Comparison of ENCODE assay signal across 17 cellular contexts in the genomic region with DNA sequence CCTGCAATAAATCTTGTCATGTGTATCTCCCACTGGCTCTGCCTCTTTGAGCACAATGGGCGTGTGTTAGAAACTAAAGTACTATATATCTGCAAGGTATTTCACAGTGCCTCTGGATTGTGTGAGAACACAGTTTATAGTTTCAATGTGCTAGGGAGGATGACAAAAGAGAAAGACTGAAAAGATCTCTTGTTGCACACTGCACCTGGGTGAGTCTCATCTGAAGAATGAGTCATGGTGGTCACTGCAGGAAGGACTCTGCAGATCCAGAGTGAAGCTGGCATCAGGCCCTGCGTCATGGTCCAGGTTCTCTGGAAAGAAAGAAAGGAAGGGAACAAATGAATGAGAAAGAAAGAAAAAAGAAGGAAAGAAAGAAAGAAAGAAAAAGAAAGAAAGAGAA. TPM values are rescaled to one million over a fixed set of nuclear protein-coding genes. Genes with fewer than 3 reads are reported as not detected.
DNase-seq lines count a peak whose midpoint lies in the region; TF ChIP-seq lines count a peak whose summit lies in the region.
"Had no signal": no experiment of that assay in that cellular context is flagged by ENCODE, and none has a peak within 500 bp of the region (broad histone marks: within the 10 kb centered on the region; RNA-seq: fewer than 3 reads in every experiment).

No MANE protein-coding gene starts in this region.

- POLR2A ChIA-PET in HEK293 (lab: Yijun Ruan, JAX): no interaction called here

- H3K4me1 ChIP-seq in HEK293 (ENCODE audit: control insufficient read depth, insufficient read depth, low read length) (no peaks in the 10 kb centered on the region), thyroid gland (no peaks in the 10 kb centered on the region)
- H3K4me1 ChIP-seq: BE2C, spleen had no signal

- 87 to 89% methylated on average over 2 of the region's 2 CpGs for WGBS in thyroid gland, 2 donors

- TF ChIP-seq POLR2A in thyroid gland (IDR thresholded peaks at IDR 0.05): no peak

- CTCF ChIA-PET in HEK293 (lab: Yijun Ruan, JAX): interaction anchor here (0.7 kb wide), 2 partner anchors 25 to 178 kb away, joined by 3 to 4 read pairs; no protein-coding TSS in a partner anchor

- H3K36me3 ChIP-seq in HEK293 (ENCODE audit: control insufficient read depth in 2 of 2, insufficient read depth in 1 of 2, low read length in 2 of 2) (no peaks in the 10 kb centered on the region), thyroid gland (no peaks in the 10 kb centered on the region)
- H3K36me3 ChIP-seq: BE2C, spleen had no signal

- TF ChIP-seq CTCF in HEK293 (tag by site-specific recombination; IDR thresholded peaks at IDR 0.05) (no peak), thyroid gland (IDR thresholded peaks at IDR 0.05) (no peak)

- intact Hi-C loops in thyroid gland (cut with DNase I): no loop called here

- no peak overlapping the region for H3K4me3 ChIP-seq in HEK293 (ENCODE audit: low read depth, low read length)
- no peak overlapping the region for H3K4me3 ChIP-seq in thyroid gland (replicated peaks in 1 of 3)
- H3K4me3 ChIP-seq: spleen had no signal

- H3K27me3 ChIP-seq in thyroid gland: no peaks in the 10 kb centered on the region
- H3K27me3 ChIP-seq: BE2C had no signal

- no peak overlapping the region for H3K27ac ChIP-seq in HEK293 (ENCODE audit: extremely low read depth, low read depth, low read length)
- no peak overlapping the region for H3K27ac ChIP-seq in thyroid gland
- H3K27ac ChIP-seq: 22Rv1, spleen had no signal

- H3K9me3 ChIP-seq in HEK293 (ENCODE audit: control insufficient read depth, insufficient read depth, low read depth, low read length) (no peaks in the 10 kb centered on the region), thyroid gland (no peaks in the 10 kb centered on the region)
- H3K9me3 ChIP-seq: BE2C, spleen had no signal

- DNase-seq in NCI-H2196 treated with DMSO at 0.1 percent for 48 hours (lab: John Stamatoyannopoulos, UW; ENCODE audit: unreplicated experiment): peak; percentile 9
- no peak for DNase-seq in NCI-H2196 (lab: John Stamatoyannopoulos, UW; ENCODE audit: unreplicated experiment)
- peak; percentile 90 for DNase-seq in SW480 (ENCODE audit: low spot score)
- peak; percentile 4 for DNase-seq in kidney glomerular epithelial cell (lab: John Stamatoyannopoulos, UW)
- no peak for DNase-seq in RPMI8226
- no peak for DNase-seq in thyroid gland
- no peak for DNase-seq in NK-92 (lab: John Stamatoyannopoulos, UW; ENCODE audit: unreplicated experiment)
- DNase-seq: activated CD4-positive, CD25-positive, alpha-beta regulatory T cell treated with anti-CD3 and anti-CD28 coated beads, Interleukin-2, amount 50 U/mL, for 72 hours; activated CD8-positive, alpha-beta memory T cell treated with anti-CD3 and anti-CD28 coated beads, Interleukin-2, amount 50 U/mL, for 4 hours; BE2C; DMS 273 treated with DMSO at 0.1 percent for 48 hours; NCI-H1694; NCI-H510A; spleen; T-helper 9 cell had no signal

TF ChIP-seq in HEK293, 187 proteins besides CTCF, POLR2A, EP300 and RAD21:
- TF ChIP-seq ZNF768 (tag by site-specific recombination; IDR thresholded peaks at IDR 0.05) (no peak), ZNF366 (tag by site-specific recombination; conservative IDR thresholded peaks at IDR 0.05) (peak; percentile 73), KLF1 (tag by site-specific recombination; IDR thresholded peaks at IDR 0.05) (no peak), PRDM1 (tag by site-specific recombination; IDR thresholded peaks at IDR 0.05) (0 out of 2 replicates have a peak, but pooled peaks have one; percentile 11), ZNF292 (tag by site-specific recombination; IDR thresholded peaks at IDR 0.05; ENCODE audit: borderline replicate concordance, low read depth) (no peak)

RNA-seq across cellular contexts. Expression of a gene that starts 20.7 kb away (rescaled TPM):
- 1 to 10 TPM in 3 of 4 donors, under 1 TPM in 1; 0.89 to 6.3 (median 2.2) TPM for total RNA-seq in thyroid gland

Comparison
In these comparisons a context has a peak if more than half of its experiments do, and no peak if none do; other contexts are left out.
1. DNase-seq: peak in NCI-H2196 treated with DMSO at 0.1 percent for 48 hours (single experiment), SW480 (single experiment) and kidney glomerular epithelial cell (single experiment); none in NCI-H2196 (single experiment), RPMI8226 (single experiment), thyroid gland (0 of 2) and NK-92 (single experiment).